Comparison of ENCODE assay signal across 1 cellular context in the genomic region with DNA sequence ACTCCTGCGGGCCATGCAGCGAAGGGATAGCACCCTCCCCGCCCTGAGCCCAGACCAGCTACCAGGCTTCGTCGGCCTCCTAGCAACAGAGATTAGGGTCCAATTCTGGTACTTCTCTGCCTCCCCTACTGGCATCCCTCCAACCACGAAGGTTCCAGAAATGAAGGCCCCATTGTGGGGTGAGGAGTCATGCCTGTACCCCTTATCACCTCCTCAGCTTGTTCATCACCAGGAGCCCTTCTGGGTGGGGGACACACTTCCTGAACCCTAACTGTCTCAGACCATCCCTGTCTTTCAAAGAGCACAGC.
TF ChIP-seq lines count a peak whose summit lies in the region.

No MANE protein-coding gene starts in this region.

TF ChIP-seq in IMR-90, 13 proteins besides CTCF, POLR2A, EP300 and RAD21:
- TF ChIP-seq FOS (IDR thresholded peaks at IDR 0.05; ENCODE audit: low read depth, low read length) (no peak), BHLHE40 (IDR thresholded peaks at IDR 0.05; ENCODE audit: low read depth, low read length) (no peak), RCOR1 (IDR thresholded peaks at IDR 0.05; ENCODE audit: insufficient replicate concordance, low read length) (no peak), CHD1 (IDR thresholded peaks at IDR 0.05; ENCODE audit: low read depth, low read length) (no peak), MAZ (IDR thresholded peaks at IDR 0.05; ENCODE audit: borderline replicate concordance, low read depth, low read length) (no peak), MAFK (IDR thresholded peaks at IDR 0.05; ENCODE audit: low read depth, low read length) (no peak), MXI1 (IDR thresholded peaks at IDR 0.05; ENCODE audit: borderline replicate concordance, low read depth, low read length) (no peak), SMC3 (IDR thresholded peaks at IDR 0.05; ENCODE audit: low read depth, low read length) (no peak), NFE2L2 (IDR thresholded peaks at IDR 0.05; ENCODE audit: low read depth, low read length) (no peak), RFX5 (IDR thresholded peaks at IDR 0.05; ENCODE audit: low read depth, low read length) (no peak)
- TF ChIP-seq, protein P1, sequence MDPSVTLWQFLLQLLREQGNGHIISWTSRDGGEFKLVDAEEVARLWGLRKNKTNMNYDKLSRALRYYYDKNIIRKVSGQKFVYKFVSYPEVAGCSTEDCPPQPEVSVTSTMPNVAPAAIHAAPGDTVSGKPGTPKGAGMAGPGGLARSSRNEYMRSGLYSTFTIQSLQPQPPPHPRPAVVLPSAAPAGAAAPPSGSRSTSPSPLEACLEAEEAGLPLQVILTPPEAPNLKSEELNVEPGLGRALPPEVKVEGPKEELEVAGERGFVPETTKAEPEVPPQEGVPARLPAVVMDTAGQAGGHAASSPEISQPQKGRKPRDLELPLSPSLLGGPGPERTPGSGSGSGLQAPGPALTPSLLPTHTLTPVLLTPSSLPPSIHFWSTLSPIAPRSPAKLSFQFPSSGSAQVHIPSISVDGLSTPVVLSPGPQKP (IDR thresholded peaks at IDR 0.05; ENCODE audit: borderline replicate concordance, low read depth, low read length), result no peak
- TF ChIP-seq, protein P2, sequence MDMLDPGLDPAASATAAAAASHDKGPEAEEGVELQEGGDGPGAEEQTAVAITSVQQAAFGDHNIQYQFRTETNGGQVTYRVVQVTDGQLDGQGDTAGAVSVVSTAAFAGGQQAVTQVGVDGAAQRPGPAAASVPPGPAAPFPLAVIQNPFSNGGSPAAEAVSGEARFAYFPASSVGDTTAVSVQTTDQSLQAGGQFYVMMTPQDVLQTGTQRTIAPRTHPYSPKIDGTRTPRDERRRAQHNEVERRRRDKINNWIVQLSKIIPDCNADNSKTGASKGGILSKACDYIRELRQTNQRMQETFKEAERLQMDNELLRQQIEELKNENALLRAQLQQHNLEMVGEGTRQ (IDR thresholded peaks at IDR 0.05; ENCODE audit: low read depth, low read length), result no peak
TF ChIP-seq in IMR-90: peak in this region for 0.
